In genomic region chr14:64800000-64800399, GRCh38 we compare ENCODE assay signal across 9 cellular contexts.
DNase-seq lines count a peak whose midpoint lies in the region; ATAC-seq and TF ChIP-seq lines count a peak whose summit lies in the region.
"Had no signal": no experiment of that assay in that cellular context is flagged by ENCODE, and none has a peak within 500 bp of the region (broad histone marks: within the 10 kb centered on the region; RNA-seq: fewer than 3 reads in every experiment).

No MANE protein-coding gene starts in this region.

- H3K4me2 ChIP-seq in GM23248 (ENCODE audit: unreplicated experiment): no peak overlapping the region

- H3K27me3 ChIP-seq in GM23248 (replicated peaks; ENCODE audit: insufficient read depth): no peaks in the 10 kb centered on the region
- no peaks in the 10 kb centered on the region for H3K27me3 ChIP-seq in Peyer's patch

- no peak for TF ChIP-seq POLR2A in Peyer's patch (IDR thresholded peaks at IDR 0.05)

- in situ Hi-C loops in GM23248 (cut with MboI): no loop called here

- intact Hi-C loops in left cardiac atrium (cut with DNase I): loop anchor here in 1 of 2 donors (5.0 kb wide), 1 partner anchor 92 kb away; no protein-coding TSS in a partner anchor

- DNase-seq in AG08395 (ENCODE audit: low spot score) (peak; percentile 63), GM23248 (peak; percentile 72), left cardiac atrium (no peak), type B pancreatic cell (ENCODE audit: extremely low spot score, unreplicated experiment) (no peak), T1000 (lab: John Stamatoyannopoulos, UW) (no peak), Peyer's patch (no peak), glomerular visceral epithelial cell (ENCODE audit: extremely low spot score) (no peak)

- no peaks in the 10 kb centered on the region for H3K27me3 Mint-ChIP-seq in type B pancreatic cell

- no peaks in the 10 kb centered on the region for H4K20me1 ChIP-seq in GM23248 (ENCODE audit: insufficient read depth)

- no peaks in the 10 kb centered on the region; the same call in 1 of the 2 replicates for H3F3A ChIP-seq in GM23248 (ENCODE audit: insufficient read depth)

- no peak overlapping the region for H3K9ac ChIP-seq in GM23248

- H3K36me3 ChIP-seq in GM23248 (ENCODE audit: low read depth): no peaks in the 10 kb centered on the region
- no peaks in the 10 kb centered on the region for H3K36me3 ChIP-seq in Peyer's patch
- H3K36me3 ChIP-seq: HAP-1 had no signal

- WGBS in GM23248 (ENCODE audit: low coverage in 1 of 2, low lambda C conversion rate in 2 of 2, missing lambda C conversion rate in 2 of 2), 2 experiments: 66 to 73% methylated on average over 3 of the region's 3 CpGs

- TF ChIP-seq CTCF in WI38 (IDR thresholded peaks at IDR 0.05; ENCODE audit: low read depth, low read length): peak; percentile 51
- peak; percentile 57 for TF ChIP-seq CTCF in type B pancreatic cell (conservative IDR thresholded peaks at IDR 0.05)
- TF ChIP-seq CTCF in Peyer's patch (IDR thresholded peaks at IDR 0.05): peak in 2 of 6 experiments; percentile 14 to 36

- H3K4me3 Mint-ChIP-seq in type B pancreatic cell: no peak overlapping the region

- ATAC-seq in left cardiac atrium: peak; percentile 53 to 66

- no peaks in the 10 kb centered on the region for H3K79me2 ChIP-seq in GM23248 (ENCODE audit: insufficient read depth)

- H3K36me3 Mint-ChIP-seq in type B pancreatic cell: no peaks in the 10 kb centered on the region

- no peaks in the 10 kb centered on the region for H3K9me2 ChIP-seq in GM23248 (ENCODE audit: insufficient read depth)

- no peaks in the 10 kb centered on the region for H3K9me3 Mint-ChIP-seq in type B pancreatic cell

- H3K9me3 ChIP-seq in GM23248 (ENCODE audit: low read depth) (no peaks in the 10 kb centered on the region), Peyer's patch (no peaks in the 10 kb centered on the region)
- H3K9me3 ChIP-seq: HAP-1 had no signal

- no peak overlapping the region for H3K27ac Mint-ChIP-seq in type B pancreatic cell

- H2AFZ ChIP-seq in GM23248: no peak overlapping the region

- 0 out of 2 replicates have a peak, but pooled peaks cover under 1% of the 10 kb centered on the region for H3K4me1 ChIP-seq in GM23248 (ENCODE audit: insufficient read depth)
- no peaks in the 10 kb centered on the region for H3K4me1 ChIP-seq in Peyer's patch
- H3K4me1 ChIP-seq: HAP-1 had no signal

- H3K4me3 ChIP-seq in GM23248: no peak overlapping the region
- H3K4me3 ChIP-seq in WI38 (ENCODE audit: low read depth, low read length): no peak overlapping the region
- H3K4me3 ChIP-seq in Peyer's patch: no peak overlapping the region
- H3K4me3 ChIP-seq: HAP-1 had no signal

- no peak overlapping the region for H3K27ac ChIP-seq in GM23248
- H3K27ac ChIP-seq in Peyer's patch: no peak overlapping the region

- no peaks in the 10 kb centered on the region for H3K4me1 Mint-ChIP-seq in type B pancreatic cell (ENCODE audit: unreplicated experiment)

Comparison
In these comparisons a context has a peak if more than half of its experiments do, and no peak if none do; other contexts are left out.
1. DNase-seq: peak in AG08395 (single experiment) and GM23248 (single experiment); none in left cardiac atrium (single experiment), type B pancreatic cell (single experiment), T1000 (single experiment), Peyer's patch (0 of 3) and glomerular visceral epithelial cell (single experiment).